Comparison of ENCODE assay signal across 1 cellular context in genomic region chr10:29666201-29666600, GRCh38.
TF ChIP-seq lines count a peak whose summit lies in the region.

No MANE protein-coding gene starts in this region.

TF ChIP-seq in WTC11, 78 proteins besides CTCF, POLR2A, EP300 and RAD21 (continued from another document):
- TF ChIP-seq ZBTB43 (CRISPR knock-in tag; IDR thresholded peaks at IDR 0.05) (no peak), EMX1 (CRISPR knock-in tag; IDR thresholded peaks at IDR 0.05) (no peak)
TF ChIP-seq in WTC11: peak in this region for 0.
